12 cellular contexts compared by ENCODE assay signal in genomic region chr21:34690041-34690792, GRCh38. TPM values are rescaled to one million over a fixed set of nuclear protein-coding genes. Genes with fewer than 3 reads are reported as not detected.
DNase-seq lines count a peak whose midpoint lies in the region; ATAC-seq, FAIRE-seq and TF ChIP-seq lines count a peak whose summit lies in the region.
"Had no signal": no experiment of that assay in that cellular context is flagged by ENCODE, and none has a peak within 500 bp of the region (broad histone marks: within the 10 kb centered on the region; RNA-seq: fewer than 3 reads in every experiment).

No MANE protein-coding gene starts in this region.

- intact Hi-C loops in heart left ventricle (cut with DNase I): loop anchor here in 3 of 10 donors (2.0 to 10.0 kb wide), 5 partner anchors 65 to 1422 kb away; no protein-coding TSS in a partner anchor

- peaks cover 0 to 9% (median 0%) of the 10 kb centered on the region in 12 donors for H3K9me3 ChIP-seq in heart left ventricle
- H3K9me3 ChIP-seq in skeletal muscle tissue (ENCODE audit: control insufficient read depth in 3 of 3, low read length in 3 of 3): no peaks in the 10 kb centered on the region

- peak overlapping the region in 2 of 12 donors; percentile 0 to 8 for H3K27ac ChIP-seq in heart left ventricle
- peak overlapping the region; percentile 25 for H3K27ac ChIP-seq in skeletal muscle tissue (ENCODE audit: low read depth, low read length)

- H3K36me3 ChIP-seq in heart left ventricle (no peaks in the 10 kb centered on the region), skeletal muscle tissue (ENCODE audit: control insufficient read depth in 3 of 3, insufficient read depth in 3 of 3, low read length in 3 of 3) (no peaks in the 10 kb centered on the region)

- TF ChIP-seq CTCF in heart left ventricle (IDR thresholded peaks at IDR 0.05): no peak
- no peak for TF ChIP-seq CTCF in D721Med (IDR thresholded peaks at IDR 0.05; ENCODE audit: insufficient read depth, missing control alignments)

- ATAC-seq in heart left ventricle: peak; percentile 35 to 82 (median 68)
- ATAC-seq in GM18505 (IDR thresholded peaks at IDR 0.05; ENCODE audit: unreplicated experiment): no peak
- no peak for ATAC-seq in HG03520 (IDR thresholded peaks at IDR 0.05; ENCODE audit: unreplicated experiment)
- no peak for ATAC-seq in HG02623 (IDR thresholded peaks at IDR 0.05; ENCODE audit: unreplicated experiment)
- ATAC-seq: activated CD8-positive, alpha-beta memory T cell treated with anti-CD3 and anti-CD28 coated beads, Interleukin-2, amount 10 ng/mL, durations not matched to agents 7 days and 5 days had no signal

- no peak for FAIRE-seq in D721Med (lab: Jason Lieb, UNC)

- H3K27me3 ChIP-seq in heart left ventricle (no peaks in the 10 kb centered on the region), skeletal muscle tissue (ENCODE audit: control insufficient read depth in 3 of 3, insufficient read depth in 3 of 3, low read length in 3 of 3) (no peaks in the 10 kb centered on the region)

- DNase-seq in NCI-H1105 (lab: John Stamatoyannopoulos, UW) (peak; percentile 60), NCI-H510A (lab: John Stamatoyannopoulos, UW) (peak; percentile 86), heart left ventricle (no peak), D721Med (ENCODE audit: insufficient read length, low spot score) (no peak)
- DNase-seq: activated CD8-positive, alpha-beta memory T cell treated with anti-CD3 and anti-CD28 coated beads, Interleukin-2, amount 10 ng/mL, durations not matched to agents 7 days and 5 days; effector CD8-positive, alpha-beta T cell; hypothalamus; Karpas-422 had no signal

- no peak overlapping the region for H3K4me3 ChIP-seq in heart left ventricle
- H3K4me3 ChIP-seq in skeletal muscle tissue (ENCODE audit: low read length in 3 of 3): no peak overlapping the region

- 50 to 76% (median 61%) methylated on average over 11 of the region's 11 CpGs for WGBS in heart left ventricle, 4 donors

- peak overlapping the region in 1 of 3 donors; percentile 10 for H3K9ac ChIP-seq in skeletal muscle tissue (ENCODE audit: low read depth in 1 of 3, low read length in 3 of 3)

- no peak for TF ChIP-seq POLR2A in heart left ventricle (IDR thresholded peaks at IDR 0.05)
- TF ChIP-seq POLR2A in GM18505 (IDR thresholded peaks at IDR 0.05; ENCODE audit: borderline replicate concordance, extremely low read depth, insufficient read depth, insufficient read length): no peak

- H3K4me1 ChIP-seq in heart left ventricle: peaks cover 0 to 15% (median 0%) of the 10 kb centered on the region in 12 donors
- peaks cover 6 to 13% (median 11%) of the 10 kb centered on the region in 3 donors for H3K4me1 ChIP-seq in skeletal muscle tissue (ENCODE audit: control insufficient read depth in 3 of 3, insufficient read depth in 3 of 3, low read length in 3 of 3)

RNA-seq across cellular contexts. Expression of gene CLIC6, which starts 21.4 kb away (rescaled TPM):
- total RNA-seq in heart left ventricle (10 to 100 TPM in 1 of 9 donors, 1 to 10 TPM in 8; 2.6 to 15.7 (median 7.5) TPM), skeletal muscle tissue (under 0.01 TPM)
- polyA plus RNA-seq in heart left ventricle: 1 to 10 TPM; 5.5 to 8.4 TPM

Comparison
In these comparisons a context has a peak if more than half of its experiments do, and no peak if none do; other contexts are left out.
1. DNase-seq: peak in NCI-H1105 (single experiment) and NCI-H510A (single experiment); none in heart left ventricle (0 of 5) and D721Med (single experiment).
2. ATAC-seq: peak in heart left ventricle (4 of 4); none in GM18505 (single experiment), HG03520 (single experiment) and HG02623 (single experiment).